2 cellular contexts compared by ENCODE assay signal in genomic region chr1:28594661-28595411, GRCh38.
TF ChIP-seq lines count a peak whose summit lies in the region.

No MANE protein-coding gene starts in this region.

TF ChIP-seq in A549, 52 proteins besides CTCF, POLR2A, EP300 and RAD21 (continued from another document):
- TF ChIP-seq BCL3 (IDR thresholded peaks at IDR 0.05) = no peak
- TF ChIP-seq FOSL2 (IDR thresholded peaks at IDR 0.05) = no peak
- TF ChIP-seq FOSL2 (CRISPR knock-in tag; IDR thresholded peaks at IDR 0.05) = no peak
- TF ChIP-seq HOXB5 (CRISPR knock-in tag; IDR thresholded peaks at IDR 0.05) = no peak
- no peak for TF ChIP-seq CBX2 (IDR thresholded peaks at IDR 0.05; ENCODE audit: borderline replicate concordance, low read depth)
- TF ChIP-seq ATOH8 (CRISPR knock-in tag; IDR thresholded peaks at IDR 0.05; ENCODE audit: low read depth) = no peak
- no peak for TF ChIP-seq EHF (CRISPR knock-in tag; IDR thresholded peaks at IDR 0.05)
- no peak for TF ChIP-seq EHMT2 (IDR thresholded peaks at IDR 0.05; ENCODE audit: low read depth)
- no peak for TF ChIP-seq CEBPB (IDR thresholded peaks at IDR 0.05)
- no peak for TF ChIP-seq HOXB13 (CRISPR knock-in tag; IDR thresholded peaks at IDR 0.05; ENCODE audit: low read depth)
- no peak for TF ChIP-seq POLR2AphosphoS2 (conservative IDR thresholded peaks at IDR 0.05; ENCODE audit: low read length)
- TF ChIP-seq RCOR1 (IDR thresholded peaks at IDR 0.05; ENCODE audit: low read depth, low read length) = no peak
- no peak for TF ChIP-seq MAZ (IDR thresholded peaks at IDR 0.05; ENCODE audit: borderline replicate concordance, low read depth, low read length)
- TF ChIP-seq HMGXB4 (CRISPR knock-in tag; IDR thresholded peaks at IDR 0.05; ENCODE audit: borderline replicate concordance) = no peak
- no peak for TF ChIP-seq ZSCAN20 (CRISPR knock-in tag; IDR thresholded peaks at IDR 0.05)

TF ChIP-seq in WTC11, 78 proteins besides CTCF, POLR2A, EP300 and RAD21:
- TF ChIP-seq ZNF281 (CRISPR knock-in tag; IDR thresholded peaks at IDR 0.05) = no peak
TF ChIP-seq in WTC11: peak in this region for 0.
